ENCODE assay signal across 8 cellular contexts in the genomic region with DNA sequence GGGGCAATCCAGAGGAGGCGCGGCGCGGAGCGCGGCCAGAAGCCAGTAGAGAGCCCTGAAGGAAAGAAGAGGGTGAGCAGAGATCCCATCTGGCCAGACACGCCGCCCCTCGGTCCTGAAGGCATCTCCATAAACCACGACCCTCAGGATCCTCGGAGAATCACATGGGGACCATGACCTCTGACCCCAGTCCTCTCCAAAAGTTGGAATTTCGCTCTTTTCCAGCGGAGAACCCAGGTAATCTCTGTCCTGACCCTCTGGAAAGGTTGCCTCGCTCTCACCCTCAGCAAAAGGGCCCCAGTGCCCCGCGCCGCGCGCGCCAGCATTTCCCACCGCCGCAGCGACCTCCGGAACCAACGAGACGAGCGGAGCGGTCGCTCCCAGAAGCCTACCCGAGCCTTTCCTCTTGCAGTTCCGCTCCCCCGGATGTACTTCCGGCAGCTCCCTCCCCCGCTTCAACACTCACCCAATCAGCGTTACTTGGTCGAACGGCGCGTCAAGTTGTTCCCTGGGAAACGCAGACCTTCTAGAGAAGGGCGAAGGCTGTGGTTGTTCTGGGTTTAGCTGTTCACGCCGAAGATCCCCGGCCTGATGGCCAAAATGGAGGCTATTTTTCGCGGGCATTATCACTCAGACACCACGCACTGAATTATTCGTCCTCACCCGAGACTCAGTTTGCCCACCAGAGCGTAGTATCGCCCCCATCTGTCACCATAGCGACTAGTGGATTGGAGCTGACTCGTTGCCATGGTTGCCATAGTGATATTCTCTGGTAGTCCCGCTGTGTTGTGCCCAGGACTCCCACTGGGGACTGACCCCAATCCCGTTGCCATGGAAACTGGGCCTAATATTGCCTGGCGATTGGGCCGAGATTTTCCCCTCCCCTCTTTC.
DNase-seq lines count a peak whose midpoint lies in the region; ATAC-seq and TF ChIP-seq lines count a peak whose summit lies in the region.

A gene with protein sequence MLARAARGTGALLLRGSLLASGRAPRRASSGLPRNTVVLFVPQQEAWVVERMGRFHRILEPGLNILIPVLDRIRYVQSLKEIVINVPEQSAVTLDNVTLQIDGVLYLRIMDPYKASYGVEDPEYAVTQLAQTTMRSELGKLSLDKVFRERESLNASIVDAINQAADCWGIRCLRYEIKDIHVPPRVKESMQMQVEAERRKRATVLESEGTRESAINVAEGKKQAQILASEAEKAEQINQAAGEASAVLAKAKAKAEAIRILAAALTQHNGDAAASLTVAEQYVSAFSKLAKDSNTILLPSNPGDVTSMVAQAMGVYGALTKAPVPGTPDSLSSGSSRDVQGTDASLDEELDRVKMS (minus strand): TSS at position 363 of the 891 bp plus-strand sequence. CDS start 37 bp downstream, at position 326.

- ATAC-seq in GM19035 (IDR thresholded peaks at IDR 0.05; ENCODE audit: unreplicated experiment) (peak; percentile 97), HG03354 (IDR thresholded peaks at IDR 0.05; ENCODE audit: poor library complexity, severe bottlenecking, unreplicated experiment) (peak; percentile 94)
- peak; percentile 99 to 100 for ATAC-seq in activated CD4-positive, CD25-positive, alpha-beta regulatory T cell treated with anti-CD3 and anti-CD28 coated beads, Interleukin-2, amount 50 U/mL, for 24 hours

- DNase-seq in AG09319 (ENCODE audit: extremely low read depth, low read depth) (peak; percentile 87), NCI-H446 treated with DMSO at 0.1 percent for 48 hours (lab: John Stamatoyannopoulos, UW) (peak; percentile 96), cerebellar cortex (ENCODE audit: low spot score) (peak; percentile 100), islet precursor cell (peak; percentile 98)
- DNase-seq in stimulated activated CD4-positive, alpha-beta T cell treated with anti-CD3 and anti-CD28 coated beads, Interleukin-12 subunit alpha, Interleukin-12 subunit beta, amount 100 ng/mL, for 48 hours (ENCODE audit: low read depth in 2 of 3, low spot score in 1 of 3): peak; percentile 88 to 89 (median 89)

- TF ChIP-seq CTCF in AG09319 (IDR thresholded peaks at IDR 0.05; ENCODE audit: low read depth, low read length): no peak

Comparison
In these comparisons a context has a peak if more than half of its experiments do, and no peak if none do; other contexts are left out.
1. Peak in every context shown above with its lines: DNase-seq and ATAC-seq.